In the genomic region with DNA sequence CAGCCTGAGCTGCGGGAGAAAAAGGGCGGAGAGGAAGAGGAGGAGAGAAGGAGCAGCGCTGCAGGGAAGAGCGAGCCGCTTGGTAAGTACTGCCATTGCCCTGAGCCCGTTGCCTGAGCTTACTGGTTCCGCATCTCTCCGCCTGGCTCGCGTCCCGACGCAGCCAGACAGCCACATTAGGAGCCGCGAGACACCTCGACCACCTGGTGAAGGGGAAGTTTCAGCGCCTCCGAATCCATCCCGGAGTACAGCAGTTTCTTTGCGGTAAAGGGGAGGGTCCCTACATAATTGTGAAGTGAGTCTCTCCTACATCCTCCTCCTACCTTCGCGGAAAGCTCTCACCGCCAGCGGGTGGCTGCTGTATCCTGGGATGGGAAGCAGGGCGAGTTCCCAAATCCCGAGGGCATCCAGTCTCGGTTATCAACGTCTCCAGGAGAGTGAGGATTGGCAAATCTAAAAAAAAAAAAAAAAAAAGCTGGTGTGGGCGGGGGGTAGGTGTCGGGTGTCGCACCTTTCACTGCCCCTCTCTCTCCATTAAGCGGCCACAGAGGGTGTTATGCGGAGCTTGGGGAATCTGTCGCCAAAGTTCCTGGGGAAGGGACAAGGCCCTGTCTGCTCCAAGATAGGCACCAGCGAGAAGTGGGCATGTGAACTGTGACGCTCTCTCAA, we compare ENCODE assay signal across 2 cellular contexts.
TF ChIP-seq lines count a peak whose summit lies in the region.

No MANE protein-coding gene starts in this region.

TF ChIP-seq in SK-N-SH, 30 proteins besides CTCF, POLR2A, EP300 and RAD21:
- no peak for TF ChIP-seq POLR2AphosphoS5 (IDR thresholded peaks at IDR 0.05; ENCODE audit: low read depth, low read length)
- TF ChIP-seq ZBTB33 (IDR thresholded peaks at IDR 0.05; ENCODE audit: borderline replicate concordance, low read depth): no peak
- TF ChIP-seq MAX (IDR thresholded peaks at IDR 0.05; ENCODE audit: low read depth): no peak
- TF ChIP-seq, protein P1, sequence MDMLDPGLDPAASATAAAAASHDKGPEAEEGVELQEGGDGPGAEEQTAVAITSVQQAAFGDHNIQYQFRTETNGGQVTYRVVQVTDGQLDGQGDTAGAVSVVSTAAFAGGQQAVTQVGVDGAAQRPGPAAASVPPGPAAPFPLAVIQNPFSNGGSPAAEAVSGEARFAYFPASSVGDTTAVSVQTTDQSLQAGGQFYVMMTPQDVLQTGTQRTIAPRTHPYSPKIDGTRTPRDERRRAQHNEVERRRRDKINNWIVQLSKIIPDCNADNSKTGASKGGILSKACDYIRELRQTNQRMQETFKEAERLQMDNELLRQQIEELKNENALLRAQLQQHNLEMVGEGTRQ (IDR thresholded peaks at IDR 0.05; ENCODE audit: borderline replicate concordance, low read depth, low read length): no peak
- TF ChIP-seq USF1 (IDR thresholded peaks at IDR 0.05; ENCODE audit: borderline replicate concordance, low read depth): no peak
- no peak for TF ChIP-seq EZH2phosphoT487 (IDR thresholded peaks at IDR 0.05; ENCODE audit: borderline replicate concordance, low read depth)
- TF ChIP-seq FOXM1 (IDR thresholded peaks at IDR 0.05; ENCODE audit: low read depth): no peak
- TF ChIP-seq SMC3 (IDR thresholded peaks at IDR 0.05; ENCODE audit: low read depth, low read length): no peak
- no peak for TF ChIP-seq TEAD4 (IDR thresholded peaks at IDR 0.05; ENCODE audit: borderline replicate concordance, insufficient read depth)
- no peak for TF ChIP-seq NRF1 (IDR thresholded peaks at IDR 0.05; ENCODE audit: low read depth, low read length)
- TF ChIP-seq TCF12 (IDR thresholded peaks at IDR 0.05): no peak

TF ChIP-seq in SK-N-SH treated with all-trans-retinoic acid at 6 μM for 48 hours, 23 proteins besides CTCF, POLR2A, EP300 and RAD21:
- TF ChIP-seq PPARA (CRISPR knock-in tag; IDR thresholded peaks at IDR 0.05; ENCODE audit: borderline replicate concordance) (no peak), RARB (CRISPR knock-in tag; IDR thresholded peaks at IDR 0.05) (no peak), ZNF70 (CRISPR knock-in tag; IDR thresholded peaks at IDR 0.05) (no peak), OSR1 (CRISPR knock-in tag; IDR thresholded peaks at IDR 0.05) (no peak), ZNF565 (CRISPR knock-in tag; conservative IDR thresholded peaks at IDR 0.05; ENCODE audit: low read depth) (no peak), ZFP3 (CRISPR knock-in tag; IDR thresholded peaks at IDR 0.05) (no peak), CREB5 (CRISPR knock-in tag; IDR thresholded peaks at IDR 0.05; ENCODE audit: low read depth) (no peak), GLIS3 (CRISPR knock-in tag; IDR thresholded peaks at IDR 0.05) (no peak), ZC3H10 (CRISPR knock-in tag; IDR thresholded peaks at IDR 0.05) (no peak), BACH2 (CRISPR knock-in tag; IDR thresholded peaks at IDR 0.05; ENCODE audit: borderline replicate concordance) (no peak), ZNF8 (CRISPR knock-in tag; IDR thresholded peaks at IDR 0.05) (no peak), ISL1 (CRISPR knock-in tag; IDR thresholded peaks at IDR 0.05) (no peak), TCF4 (CRISPR knock-in tag; IDR thresholded peaks at IDR 0.05; ENCODE audit: borderline replicate concordance) (no peak), TOX (CRISPR knock-in tag; IDR thresholded peaks at IDR 0.05; ENCODE audit: borderline replicate concordance) (no peak), CSDC2 (CRISPR knock-in tag; IDR thresholded peaks at IDR 0.05) (no peak)
- TF ChIP-seq, protein P2, sequence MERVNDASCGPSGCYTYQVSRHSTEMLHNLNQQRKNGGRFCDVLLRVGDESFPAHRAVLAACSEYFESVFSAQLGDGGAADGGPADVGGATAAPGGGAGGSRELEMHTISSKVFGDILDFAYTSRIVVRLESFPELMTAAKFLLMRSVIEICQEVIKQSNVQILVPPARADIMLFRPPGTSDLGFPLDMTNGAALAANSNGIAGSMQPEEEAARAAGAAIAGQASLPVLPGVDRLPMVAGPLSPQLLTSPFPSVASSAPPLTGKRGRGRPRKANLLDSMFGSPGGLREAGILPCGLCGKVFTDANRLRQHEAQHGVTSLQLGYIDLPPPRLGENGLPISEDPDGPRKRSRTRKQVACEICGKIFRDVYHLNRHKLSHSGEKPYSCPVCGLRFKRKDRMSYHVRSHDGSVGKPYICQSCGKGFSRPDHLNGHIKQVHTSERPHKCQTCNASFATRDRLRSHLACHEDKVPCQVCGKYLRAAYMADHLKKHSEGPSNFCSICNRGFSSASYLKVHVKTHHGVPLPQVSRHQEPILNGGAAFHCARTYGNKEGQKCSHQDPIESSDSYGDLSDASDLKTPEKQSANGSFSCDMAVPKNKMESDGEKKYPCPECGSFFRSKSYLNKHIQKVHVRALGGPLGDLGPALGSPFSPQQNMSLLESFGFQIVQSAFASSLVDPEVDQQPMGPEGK (CRISPR knock-in tag; IDR thresholded peaks at IDR 0.05; ENCODE audit: borderline replicate concordance): no peak
- TF ChIP-seq, protein P3, sequence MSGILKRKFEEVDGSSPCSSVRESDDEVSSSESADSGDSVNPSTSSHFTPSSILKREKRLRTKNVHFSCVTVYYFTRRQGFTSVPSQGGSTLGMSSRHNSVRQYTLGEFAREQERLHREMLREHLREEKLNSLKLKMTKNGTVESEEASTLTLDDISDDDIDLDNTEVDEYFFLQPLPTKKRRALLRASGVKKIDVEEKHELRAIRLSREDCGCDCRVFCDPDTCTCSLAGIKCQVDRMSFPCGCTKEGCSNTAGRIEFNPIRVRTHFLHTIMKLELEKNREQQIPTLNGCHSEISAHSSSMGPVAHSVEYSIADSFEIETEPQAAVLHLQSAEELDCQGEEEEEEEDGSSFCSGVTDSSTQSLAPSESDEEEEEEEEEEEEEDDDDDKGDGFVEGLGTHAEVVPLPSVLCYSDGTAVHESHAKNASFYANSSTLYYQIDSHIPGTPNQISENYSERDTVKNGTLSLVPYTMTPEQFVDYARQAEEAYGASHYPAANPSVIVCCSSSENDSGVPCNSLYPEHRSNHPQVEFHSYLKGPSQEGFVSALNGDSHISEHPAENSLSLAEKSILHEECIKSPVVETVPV (CRISPR knock-in tag; IDR thresholded peaks at IDR 0.05): no peak
- TF ChIP-seq, protein P4, sequence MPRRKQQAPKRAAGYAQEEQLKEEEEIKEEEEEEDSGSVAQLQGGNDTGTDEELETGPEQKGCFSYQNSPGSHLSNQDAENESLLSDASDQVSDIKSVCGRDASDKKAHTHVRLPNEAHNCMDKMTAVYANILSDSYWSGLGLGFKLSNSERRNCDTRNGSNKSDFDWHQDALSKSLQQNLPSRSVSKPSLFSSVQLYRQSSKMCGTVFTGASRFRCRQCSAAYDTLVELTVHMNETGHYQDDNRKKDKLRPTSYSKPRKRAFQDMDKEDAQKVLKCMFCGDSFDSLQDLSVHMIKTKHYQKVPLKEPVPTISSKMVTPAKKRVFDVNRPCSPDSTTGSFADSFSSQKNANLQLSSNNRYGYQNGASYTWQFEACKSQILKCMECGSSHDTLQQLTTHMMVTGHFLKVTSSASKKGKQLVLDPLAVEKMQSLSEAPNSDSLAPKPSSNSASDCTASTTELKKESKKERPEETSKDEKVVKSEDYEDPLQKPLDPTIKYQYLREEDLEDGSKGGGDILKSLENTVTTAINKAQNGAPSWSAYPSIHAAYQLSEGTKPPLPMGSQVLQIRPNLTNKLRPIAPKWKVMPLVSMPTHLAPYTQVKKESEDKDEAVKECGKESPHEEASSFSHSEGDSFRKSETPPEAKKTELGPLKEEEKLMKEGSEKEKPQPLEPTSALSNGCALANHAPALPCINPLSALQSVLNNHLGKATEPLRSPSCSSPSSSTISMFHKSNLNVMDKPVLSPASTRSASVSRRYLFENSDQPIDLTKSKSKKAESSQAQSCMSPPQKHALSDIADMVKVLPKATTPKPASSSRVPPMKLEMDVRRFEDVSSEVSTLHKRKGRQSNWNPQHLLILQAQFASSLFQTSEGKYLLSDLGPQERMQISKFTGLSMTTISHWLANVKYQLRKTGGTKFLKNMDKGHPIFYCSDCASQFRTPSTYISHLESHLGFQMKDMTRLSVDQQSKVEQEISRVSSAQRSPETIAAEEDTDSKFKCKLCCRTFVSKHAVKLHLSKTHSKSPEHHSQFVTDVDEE (CRISPR knock-in tag; IDR thresholded peaks at IDR 0.05): no peak
- TF ChIP-seq, protein P5, sequence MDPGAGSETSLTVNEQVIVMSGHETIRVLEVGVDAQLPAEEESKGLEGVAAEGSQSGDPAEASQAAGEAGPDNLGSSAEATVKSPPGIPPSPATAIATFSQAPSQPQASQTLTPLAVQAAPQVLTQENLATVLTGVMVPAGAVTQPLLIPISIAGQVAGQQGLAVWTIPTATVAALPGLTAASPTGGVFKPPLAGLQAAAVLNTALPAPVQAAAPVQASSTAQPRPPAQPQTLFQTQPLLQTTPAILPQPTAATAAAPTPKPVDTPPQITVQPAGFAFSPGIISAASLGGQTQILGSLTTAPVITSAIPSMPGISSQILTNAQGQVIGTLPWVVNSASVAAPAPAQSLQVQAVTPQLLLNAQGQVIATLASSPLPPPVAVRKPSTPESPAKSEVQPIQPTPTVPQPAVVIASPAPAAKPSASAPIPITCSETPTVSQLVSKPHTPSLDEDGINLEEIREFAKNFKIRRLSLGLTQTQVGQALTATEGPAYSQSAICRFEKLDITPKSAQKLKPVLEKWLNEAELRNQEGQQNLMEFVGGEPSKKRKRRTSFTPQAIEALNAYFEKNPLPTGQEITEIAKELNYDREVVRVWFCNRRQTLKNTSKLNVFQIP (CRISPR knock-in tag; IDR thresholded peaks at IDR 0.05; ENCODE audit: borderline replicate concordance, low read depth): no peak
